Comparison of ENCODE assay signal across 10 cellular contexts in the genomic region with DNA sequence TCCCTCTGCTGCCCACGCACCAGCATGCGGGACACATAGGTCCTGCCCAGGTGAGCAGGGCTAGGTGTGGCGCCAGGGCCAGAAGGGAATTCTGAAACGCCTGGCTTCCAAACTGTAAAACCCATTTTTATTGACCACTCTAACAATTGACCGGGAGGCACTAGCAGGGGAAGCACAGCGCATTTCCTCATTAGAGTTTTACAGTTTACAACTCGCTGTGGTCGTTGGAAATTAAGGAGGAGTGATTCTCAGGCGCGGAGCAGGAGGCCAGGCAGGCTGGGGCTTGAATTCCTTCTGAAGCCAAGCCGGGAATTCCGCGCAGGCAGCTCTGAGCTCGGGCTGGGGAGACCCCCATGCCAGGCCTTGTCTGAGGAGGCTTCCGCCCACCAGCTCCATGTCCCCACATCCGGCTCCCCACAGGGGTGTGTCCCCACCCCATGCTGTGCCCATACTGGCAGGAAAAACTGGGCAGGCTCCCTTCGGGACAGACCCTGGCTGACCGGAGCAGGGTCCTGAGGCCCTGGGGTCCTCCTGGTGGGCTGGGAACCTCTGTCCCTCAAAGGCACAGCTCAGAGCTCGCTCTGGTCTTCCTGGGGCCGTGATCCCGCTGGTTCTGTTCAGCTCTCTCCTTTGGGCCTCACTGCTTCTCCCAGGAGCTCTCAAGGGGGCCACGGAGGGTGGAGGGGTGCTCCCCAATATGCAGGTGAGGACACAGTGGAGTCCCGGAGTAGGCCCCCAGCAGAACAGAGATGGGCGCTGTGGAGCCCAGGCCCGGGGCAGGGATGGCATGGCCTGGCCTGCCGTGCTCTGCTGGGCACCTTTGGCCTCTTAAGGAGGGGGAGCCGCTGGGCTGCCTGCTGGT. TPM values are rescaled to one million over a fixed set of nuclear protein-coding genes. Genes with fewer than 3 reads are reported as not detected.
A peak's percentile ranks its signal among the peaks of the same experiment; 100 is the strongest.
DNase-seq lines count a peak whose midpoint lies in the region; ATAC-seq and TF ChIP-seq lines count a peak whose summit lies in the region.
"Had no signal": no experiment of that assay in that cellular context is flagged by ENCODE, and none has a peak within 500 bp of the region (broad histone marks: within the 10 kb centered on the region; RNA-seq: fewer than 3 reads in every experiment).

No MANE protein-coding gene starts in this region.

- H3K9ac ChIP-seq in subcutaneous abdominal adipose tissue (ENCODE audit: low read length in 5 of 5) = peak overlapping the region in 3 of 5 donors; percentile 25 to 66 (median 39)

- no peaks in the 10 kb centered on the region for H3K36me3 Mint-ChIP-seq in activated T-helper 17 cell treated with anti-CD3 and anti-CD28 coated beads, Interleukin-2, amount 50 U/mL, for 72 hours (ENCODE audit: low read depth)
- H3K36me3 Mint-ChIP-seq in osteocyte (ENCODE audit: unreplicated experiment) = no peaks in the 10 kb centered on the region

- no peak for ATAC-seq in activated T-helper 17 cell treated with anti-CD3 and anti-CD28 coated beads, Interleukin-2, amount 50 U/mL, for 72 hours (replicated peaks)

- peaks cover 3% of the 10 kb centered on the region for H3K27me3 Mint-ChIP-seq in activated T-helper 17 cell treated with anti-CD3 and anti-CD28 coated beads, Interleukin-2, amount 50 U/mL, for 72 hours
- peaks cover 6% of the 10 kb centered on the region for H3K27me3 Mint-ChIP-seq in osteocyte (ENCODE audit: unreplicated experiment)

- H3K9me3 Mint-ChIP-seq in activated T-helper 17 cell treated with anti-CD3 and anti-CD28 coated beads, Interleukin-2, amount 50 U/mL, for 72 hours = no peaks in the 10 kb centered on the region
- no peaks in the 10 kb centered on the region for H3K9me3 Mint-ChIP-seq in osteocyte (ENCODE audit: unreplicated experiment)

- no peaks in the 10 kb centered on the region for H3K4me1 Mint-ChIP-seq in activated T-helper 17 cell treated with anti-CD3 and anti-CD28 coated beads, Interleukin-2, amount 50 U/mL, for 72 hours
- H3K4me1 Mint-ChIP-seq in osteocyte (ENCODE audit: unreplicated experiment) = peaks cover 15% of the 10 kb centered on the region

- peak overlapping the region in 4 of 5 donors; percentile 37 to 60 (median 46) for H3K4me3 ChIP-seq in subcutaneous abdominal adipose tissue (ENCODE audit: low read depth in 1 of 5, low read length in 5 of 5)

- peak overlapping the region; percentile 13 for H3K4me3 Mint-ChIP-seq in activated T-helper 17 cell treated with anti-CD3 and anti-CD28 coated beads, Interleukin-2, amount 50 U/mL, for 72 hours
- no peak overlapping the region for H3K4me3 Mint-ChIP-seq in osteocyte (ENCODE audit: unreplicated experiment)

- no peak for TF ChIP-seq CTCF in osteocyte (IDR thresholded peaks at IDR 0.05)

- peaks cover 0 to 3% (median 0%) of the 10 kb centered on the region in 5 donors for H3K36me3 ChIP-seq in subcutaneous abdominal adipose tissue (ENCODE audit: control insufficient read depth in 5 of 5, insufficient read depth in 5 of 5, low read length in 5 of 5)

- H3K27ac Mint-ChIP-seq in activated T-helper 17 cell treated with anti-CD3 and anti-CD28 coated beads, Interleukin-2, amount 50 U/mL, for 72 hours = no peak overlapping the region
- no peak overlapping the region for H3K27ac Mint-ChIP-seq in osteocyte (ENCODE audit: unreplicated experiment)

- H3K9me3 ChIP-seq in subcutaneous abdominal adipose tissue (ENCODE audit: control insufficient read depth in 5 of 5, low read length in 5 of 5) = no peaks in the 10 kb centered on the region

- H3K27ac ChIP-seq in layer of hippocampus (ENCODE audit: low read depth, low read length) = peak overlapping the region; percentile 75
- H3K27ac ChIP-seq in subcutaneous abdominal adipose tissue (ENCODE audit: low read depth, low read length) = peak overlapping the region; percentile 41

- H3K4me1 ChIP-seq in subcutaneous abdominal adipose tissue (ENCODE audit: control insufficient read depth in 5 of 5, insufficient read depth in 5 of 5, low read length in 5 of 5) = peaks cover 5 to 78% (median 65%) of the 10 kb centered on the region in 5 donors

- DNase-seq in NOMO-1 (lab: John Stamatoyannopoulos, UW; ENCODE audit: unreplicated experiment in 2 of 2) (peak; percentile 42 to 64), NOMO-1 treated with dmso at 0.1 percent for 144 hours (lab: John Stamatoyannopoulos, UW; ENCODE audit: unreplicated experiment) (no peak), osteocyte (ENCODE audit: extremely low spot score, unreplicated experiment) (no peak)
- DNase-seq in activated CD8-positive, alpha-beta memory T cell treated with anti-CD3 and anti-CD28 coated beads, Interleukin-2, amount 50 U/mL, for 4 hours = no peak
- DNase-seq in effector CD4-positive, alpha-beta T cell = no peak
- DNase-seq: DND-41 had no signal

- peaks cover 15% of the 10 kb centered on the region for H3K27me3 ChIP-seq in layer of hippocampus (ENCODE audit: control insufficient read depth, insufficient read depth, low read length)
- H3K27me3 ChIP-seq in subcutaneous abdominal adipose tissue (ENCODE audit: control insufficient read depth in 5 of 5, insufficient read depth in 4 of 5, low read length in 5 of 5) = peaks cover 34 to 74% (median 70%) of the 10 kb centered on the region in 5 donors

RNA-seq across cellular contexts. Expression of a gene that starts 1.2 kb away (rescaled TPM):
- total RNA-seq in activated T-helper 17 cell treated with anti-CD3 and anti-CD28 coated beads, Interleukin-2, amount 50 U/mL, for 72 hours = under 1 TPM; 0.66 to 0.86 TPM
- 1.8 and 2.1 TPM in 2 replicates for total RNA-seq in osteocyte

RNA-seq across cellular contexts. Expression of a gene that starts 25.7 kb away (rescaled TPM):
- total RNA-seq in activated T-helper 17 cell treated with anti-CD3 and anti-CD28 coated beads, Interleukin-2, amount 50 U/mL, for 72 hours = 10 to 100 TPM in 1 of 2 donors, 1 to 10 TPM in 1; 4.9 to 11.5 TPM
- total RNA-seq in osteocyte = 1.2 and 1.9 TPM in 2 replicates

RNA-seq across cellular contexts. Expression of a gene that starts 48.1 kb away (rescaled TPM):
- 10 to 100 TPM; 43.6 to 78.0 TPM for total RNA-seq in activated T-helper 17 cell treated with anti-CD3 and anti-CD28 coated beads, Interleukin-2, amount 50 U/mL, for 72 hours
- total RNA-seq in osteocyte = 54.1 and 57.6 TPM in 2 replicates

RNA-seq across cellular contexts. Expression of a gene that starts 52.2 kb away (rescaled TPM):
- total RNA-seq in activated T-helper 17 cell treated with anti-CD3 and anti-CD28 coated beads, Interleukin-2, amount 50 U/mL, for 72 hours = not detected
- 0.50 and 0.78 TPM in 2 replicates for total RNA-seq in osteocyte
- total RNA-seq: subcutaneous adipose tissue had no signal

Comparison
In these comparisons a context has a peak if more than half of its experiments do, and no peak if none do; other contexts are left out.
1. DNase-seq: peak in NOMO-1 (2 of 2); none in NOMO-1 treated with dmso at 0.1 percent for 144 hours (single experiment), activated CD8-positive, alpha-beta memory T cell treated with anti-CD3 and anti-CD28 coated beads, Interleukin-2, amount 50 U/mL, for 4 hours (single experiment), effector CD4-positive, alpha-beta T cell (single experiment) and osteocyte (single experiment).